16 cellular contexts compared by ENCODE assay signal in the genomic region with DNA sequence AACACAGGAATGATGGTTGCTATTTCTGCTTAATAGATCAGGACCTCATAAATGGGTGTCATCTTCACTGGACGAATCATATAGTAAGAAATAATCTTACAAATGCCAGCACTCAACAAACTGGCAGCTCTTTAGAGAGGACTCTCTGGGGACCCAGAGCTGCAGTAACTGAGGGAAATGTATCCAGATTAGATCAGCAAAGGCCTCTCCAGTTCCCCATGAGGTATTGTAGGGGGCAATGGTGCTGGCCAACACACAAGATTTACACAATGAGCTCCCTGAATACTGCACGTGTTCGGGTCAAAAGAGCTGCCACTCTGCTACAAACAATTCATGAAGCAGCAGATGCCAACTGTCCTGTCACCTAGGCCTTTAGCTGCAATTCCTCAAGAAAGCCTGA.
DNase-seq lines count a peak whose midpoint lies in the region; ATAC-seq and TF ChIP-seq lines count a peak whose summit lies in the region.
"Had no signal": no experiment of that assay in that cellular context is flagged by ENCODE, and none has a peak within 500 bp of the region (broad histone marks: within the 10 kb centered on the region; RNA-seq: fewer than 3 reads in every experiment).

No MANE protein-coding gene starts in this region.

- H3K27me3 ChIP-seq in left ventricle myocardium inferior (ENCODE audit: low read depth) = no peaks in the 10 kb centered on the region
- H3K27me3 ChIP-seq in subcutaneous abdominal adipose tissue (ENCODE audit: control insufficient read depth in 5 of 5, insufficient read depth in 4 of 5, low read length in 5 of 5) = no peaks in the 10 kb centered on the region
- H3K27me3 ChIP-seq: BLaER1, left lung had no signal

- peaks cover 100% of the 10 kb centered on the region for H3K4me1 ChIP-seq in left ventricle myocardium inferior
- H3K4me1 ChIP-seq in subcutaneous abdominal adipose tissue (ENCODE audit: control insufficient read depth in 5 of 5, insufficient read depth in 5 of 5, low read length in 5 of 5) = peaks cover 12 to 66% (median 53%) of the 10 kb centered on the region in 5 donors

- H3K4me3 ChIP-seq in left ventricle myocardium inferior (no peak overlapping the region), subcutaneous abdominal adipose tissue (ENCODE audit: low read depth in 1 of 5, low read length in 5 of 5) (no peak overlapping the region)
- H3K4me3 ChIP-seq: BLaER1, left lung had no signal

- H3K27ac ChIP-seq in caudate nucleus (ENCODE audit: low read depth, low read length) (peak overlapping the region; percentile 12), left ventricle myocardium inferior (replicated peaks) (peak overlapping the region; percentile 87), subcutaneous abdominal adipose tissue (ENCODE audit: low read depth, low read length) (peak overlapping the region; percentile 37)
- H3K27ac ChIP-seq: BLaER1, left lung had no signal

- H3K9me3 ChIP-seq in left ventricle myocardium inferior (replicated peaks) (no peaks in the 10 kb centered on the region), subcutaneous abdominal adipose tissue (ENCODE audit: control insufficient read depth in 5 of 5, low read length in 5 of 5) (no peaks in the 10 kb centered on the region)
- H3K9me3 ChIP-seq: BLaER1, left lung had no signal

- H3K9me3 Mint-ChIP-seq in mesothelial cell of epicardium = no peaks in the 10 kb centered on the region
- H3K9me3 Mint-ChIP-seq: endodermal cell had no signal

- no peak overlapping the region for H3K27ac Mint-ChIP-seq in mesothelial cell of epicardium
- H3K27ac Mint-ChIP-seq: endodermal cell had no signal

- DNase-seq in NCI-H1092 (lab: John Stamatoyannopoulos, UW) (peak; percentile 20), caudate nucleus (lab: John Stamatoyannopoulos, UW) (peak in 2 of 61 donors; percentile 8 to 9), left ventricle myocardium inferior (no peak), DMS79 treated with DMSO at 0.1 percent for 48 hours (lab: John Stamatoyannopoulos, UW) (no peak), mesothelial cell of epicardium (ENCODE audit: low spot score in 2 of 2, unreplicated experiment in 2 of 2) (no peak)
- DNase-seq: activated CD4-positive, alpha-beta T cell treated with anti-CD3 and anti-CD28 coated beads for 48 hours; activated gamma-delta T cell; endodermal cell; Kasumi-1; left lung; NCI-H345; occipital lobe had no signal

- peak overlapping the region in 2 of 5 donors; percentile 14 to 48 for H3K9ac ChIP-seq in subcutaneous abdominal adipose tissue (ENCODE audit: low read length in 5 of 5)
- H3K9ac ChIP-seq: BLaER1 had no signal

- H3K4me1 Mint-ChIP-seq in mesothelial cell of epicardium = peaks cover 54% of the 10 kb centered on the region

- H3K4me3 Mint-ChIP-seq in mesothelial cell of epicardium = no peak overlapping the region
- H3K4me3 Mint-ChIP-seq: endodermal cell had no signal

- no peaks in the 10 kb centered on the region for H3K27me3 Mint-ChIP-seq in mesothelial cell of epicardium (ENCODE audit: low read depth)

- no peak for ATAC-seq in GM19035 (IDR thresholded peaks at IDR 0.05; ENCODE audit: unreplicated experiment)
- ATAC-seq: left lung, sciatic nerve had no signal

- H3K36me3 Mint-ChIP-seq in mesothelial cell of epicardium = no peaks in the 10 kb centered on the region

- H3K36me3 ChIP-seq in left ventricle myocardium inferior = no peaks in the 10 kb centered on the region
- no peaks in the 10 kb centered on the region for H3K36me3 ChIP-seq in subcutaneous abdominal adipose tissue (ENCODE audit: control insufficient read depth in 5 of 5, insufficient read depth in 5 of 5, low read length in 5 of 5)
- H3K36me3 ChIP-seq: BLaER1, left lung had no signal

- intact Hi-C loops in left ventricle myocardium inferior (cut with micrococcal nuclease) = no loop called here

- TF ChIP-seq CTCF in left ventricle myocardium inferior (IDR thresholded peaks at IDR 0.05; ENCODE audit: borderline replicate concordance) (no peak), mesothelial cell of epicardium (IDR thresholded peaks at IDR 0.05; ENCODE audit: unreplicated experiment) (no peak)

Comparison
In these comparisons a context has a peak if more than half of its experiments do, and no peak if none do; other contexts are left out.
1. H3K27ac ChIP-seq: peak in every context shown above with its lines; median percentile 87 in left ventricle myocardium inferior; 37 in subcutaneous abdominal adipose tissue; 12 in caudate nucleus.